Comparison of ENCODE assay signal across 7 cellular contexts in the genomic region with DNA sequence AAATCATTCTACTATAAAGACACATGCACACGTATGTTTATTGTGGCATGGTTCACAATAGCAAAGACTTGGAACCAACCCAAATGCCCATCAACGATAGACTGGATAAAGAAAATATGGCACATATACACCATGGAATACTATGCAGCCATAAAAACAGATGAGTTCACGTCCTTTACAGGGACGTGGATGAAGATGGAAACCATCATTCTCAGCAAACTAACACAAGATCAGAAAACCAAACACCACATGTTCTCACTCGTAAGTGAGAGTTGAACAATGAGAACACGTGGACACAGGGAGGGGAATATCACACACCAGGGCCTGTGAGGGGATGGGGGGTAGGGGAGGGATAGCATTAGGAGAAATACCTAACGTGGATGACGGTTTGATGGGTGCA. TPM values are rescaled to one million over a fixed set of nuclear protein-coding genes. Genes with fewer than 3 reads are reported as not detected.
"Had no signal": no experiment of that assay in that cellular context is flagged by ENCODE, and none has a peak within 500 bp of the region (broad histone marks: within the 10 kb centered on the region; RNA-seq: fewer than 3 reads in every experiment).

No MANE protein-coding gene starts in this region.

RNA-seq across cellular contexts. Expression of a gene that starts 4.3 kb away (rescaled TPM):
- total RNA-seq: GM23248, GM23338, H1, H4, H7, H9, HFFc6 had no signal
- polyA plus RNA-seq: GM23248, GM23338, H1 had no signal

RNA-seq across cellular contexts. Expression of a gene that starts 20.8 kb away (rescaled TPM):
- total RNA-seq: H1, H4, H7, HFFc6 had no signal
- polyA plus RNA-seq: GM23248, GM23338 had no signal

RNA-seq across cellular contexts. Expression of a gene that starts 23.1 kb away (rescaled TPM):
- total RNA-seq: GM23248, H7, HFFc6 had no signal
- polyA plus RNA-seq: GM23248 had no signal

RNA-seq across cellular contexts. Expression of a gene that starts 27.4 kb away (rescaled TPM):
- total RNA-seq: GM23248, GM23338, H1, H7, H9, HFFc6 had no signal
- polyA plus RNA-seq: GM23248, H1 had no signal
